21 cellular contexts compared by ENCODE assay signal in genomic region chr10:13862541-13863233, GRCh38.
DNase-seq lines count a peak whose midpoint lies in the region; TF ChIP-seq lines count a peak whose summit lies in the region.
"Had no signal": no experiment of that assay in that cellular context is flagged by ENCODE, and none has a peak within 500 bp of the region (broad histone marks: within the 10 kb centered on the region; RNA-seq: fewer than 3 reads in every experiment).

No MANE protein-coding gene starts in this region.

- H3K36me3 ChIP-seq in thyroid gland (no peaks in the 10 kb centered on the region), esophagus muscularis mucosa (no peaks in the 10 kb centered on the region)
- H3K36me3 ChIP-seq: BLaER1, brain microvascular endothelial cell, upper lobe of left lung had no signal

- peak overlapping the region; percentile 80 for H3K27ac Mint-ChIP-seq in activated naive CD4-positive, alpha-beta T cell treated with anti-CD3 and anti-CD28 coated beads, Interleukin-2, amount 50 U/mL, for 24 hours
- no peak overlapping the region for H3K27ac Mint-ChIP-seq in activated naive CD4-positive, alpha-beta T cell treated with anti-CD3 and anti-CD28 coated beads for 36 hours
- H3K27ac Mint-ChIP-seq: activated CD4-positive, alpha-beta T cell treated with anti-CD3 and anti-CD28 coated beads, Interleukin-2, amount 10 ng/mL, durations not matched to agents 24 days and 14 days; memory B cell; natural killer cell had no signal

- peaks cover 10 to 20% of the 10 kb centered on the region in 2 donors for H3K4me1 ChIP-seq in thyroid gland
- H3K4me1 ChIP-seq in esophagus muscularis mucosa = peaks cover 19 to 27% (median 22%) of the 10 kb centered on the region in 4 donors
- H3K4me1 ChIP-seq: BLaER1 had no signal

- no peaks in the 10 kb centered on the region for H3K27me3 ChIP-seq in thyroid gland
- H3K27me3 ChIP-seq in esophagus muscularis mucosa = no peaks in the 10 kb centered on the region
- H3K27me3 ChIP-seq: brain microvascular endothelial cell, upper lobe of left lung had no signal

- intact Hi-C loops in activated naive CD4-positive, alpha-beta T cell treated with anti-CD3 and anti-CD28 coated beads for 36 hours (cut with micrococcal nuclease) = no loop called here
- intact Hi-C loops in thyroid gland (cut with DNase I) (no loop called here), esophagus muscularis mucosa (cut with DNase I) (no loop called here)

- peak overlapping the region in 2 of 3 donors; percentile 37 to 49 for H3K27ac ChIP-seq in thyroid gland
- H3K27ac ChIP-seq in esophagus muscularis mucosa (replicated peaks in 1 of 4) = peak overlapping the region in 1 of 4 donors; percentile 15
- H3K27ac ChIP-seq: BLaER1, brain microvascular endothelial cell, upper lobe of left lung had no signal

- H3K9me3 ChIP-seq in thyroid gland = no peaks in the 10 kb centered on the region
- no peaks in the 10 kb centered on the region for H3K9me3 ChIP-seq in esophagus muscularis mucosa
- H3K9me3 ChIP-seq: BLaER1, upper lobe of left lung had no signal

- H3K9me3 Mint-ChIP-seq in activated naive CD4-positive, alpha-beta T cell treated with anti-CD3 and anti-CD28 coated beads, Interleukin-2, amount 50 U/mL, for 24 hours = no peaks in the 10 kb centered on the region
- H3K9me3 Mint-ChIP-seq in activated naive CD4-positive, alpha-beta T cell treated with anti-CD3 and anti-CD28 coated beads for 36 hours = no peaks in the 10 kb centered on the region
- H3K9me3 Mint-ChIP-seq: activated CD4-positive, alpha-beta T cell treated with anti-CD3 and anti-CD28 coated beads, Interleukin-2, amount 10 ng/mL, durations not matched to agents 24 days and 14 days; memory B cell; natural killer cell had no signal

- CTCF ChIA-PET in activated naive CD4-positive, alpha-beta T cell treated with anti-CD3 and anti-CD28 coated beads for 36 hours (lab: Charles Lee) = interaction anchor here (1.2 kb wide), 1 partner anchor 334 kb away, joined by 3 read pairs; no protein-coding TSS in a partner anchor

- H3K36me3 Mint-ChIP-seq in activated naive CD4-positive, alpha-beta T cell treated with anti-CD3 and anti-CD28 coated beads, Interleukin-2, amount 50 U/mL, for 24 hours = no peaks in the 10 kb centered on the region
- H3K36me3 Mint-ChIP-seq in activated naive CD4-positive, alpha-beta T cell treated with anti-CD3 and anti-CD28 coated beads for 36 hours (ENCODE audit: low read depth) = no peaks in the 10 kb centered on the region
- H3K36me3 Mint-ChIP-seq: memory B cell, natural killer cell had no signal

- H3K4me3 Mint-ChIP-seq in activated naive CD4-positive, alpha-beta T cell treated with anti-CD3 and anti-CD28 coated beads, Interleukin-2, amount 50 U/mL, for 24 hours = peak overlapping the region; percentile 31
- no peak overlapping the region for H3K4me3 Mint-ChIP-seq in activated naive CD4-positive, alpha-beta T cell treated with anti-CD3 and anti-CD28 coated beads for 36 hours
- H3K4me3 Mint-ChIP-seq: activated CD4-positive, alpha-beta T cell treated with anti-CD3 and anti-CD28 coated beads, Interleukin-2, amount 10 ng/mL, durations not matched to agents 24 days and 14 days; memory B cell; natural killer cell had no signal

- TF ChIP-seq EP300 in esophagus muscularis mucosa (IDR thresholded peaks at IDR 0.05) = no peak

- DNase-seq in activated naive CD4-positive, alpha-beta T cell treated with anti-CD3 and anti-CD28 coated beads for 36 hours = no peak
- DNase-seq in dermis blood vessel endothelial cell (peak; percentile 72), midbrain (lab: John Stamatoyannopoulos, UW) (peak; percentile 44), thyroid gland (no peak), HT-29 (ENCODE audit: low spot score) (no peak), esophagus muscularis mucosa (ENCODE audit: extremely low spot score) (no peak), NCI-H187 (lab: John Stamatoyannopoulos, UW) (no peak)
- DNase-seq: activated CD4-positive, alpha-beta T cell treated with anti-CD3 and anti-CD28 coated beads, Interleukin-2, amount 10 ng/mL, durations not matched to agents 24 days and 14 days; brain microvascular endothelial cell; foreskin melanocyte; HCEC 1CT; kidney; natural killer cell; NCI-H526 treated with DMSO at 0.1 percent for 48 hours; posterior cingulate gyrus; SHP77; upper lobe of left lung had no signal

- H3K4me3 ChIP-seq in thyroid gland (replicated peaks in 1 of 3) = no peak overlapping the region
- H3K4me3 ChIP-seq in esophagus muscularis mucosa = no peak overlapping the region
- H3K4me3 ChIP-seq: BLaER1, skin epidermis, upper lobe of left lung had no signal

- TF ChIP-seq CTCF in thyroid gland (IDR thresholded peaks at IDR 0.05) = no peak
- no peak for TF ChIP-seq CTCF in esophagus muscularis mucosa (IDR thresholded peaks at IDR 0.05)

- TF ChIP-seq POLR2A in thyroid gland (IDR thresholded peaks at IDR 0.05) = no peak
- no peak for TF ChIP-seq POLR2A in esophagus muscularis mucosa (IDR thresholded peaks at IDR 0.05; ENCODE audit: low read depth)

- WGBS in thyroid gland, 2 donors = 47 to 75% methylated on average over 3 of the region's 3 CpGs
- WGBS in esophagus muscularis mucosa = 71% methylated on average over 3 of the region's 3 CpGs

- no peaks in the 10 kb centered on the region for H3K27me3 Mint-ChIP-seq in activated naive CD4-positive, alpha-beta T cell treated with anti-CD3 and anti-CD28 coated beads, Interleukin-2, amount 50 U/mL, for 24 hours
- H3K27me3 Mint-ChIP-seq in activated naive CD4-positive, alpha-beta T cell treated with anti-CD3 and anti-CD28 coated beads for 36 hours (ENCODE audit: low read depth) = no peaks in the 10 kb centered on the region

- H3K4me1 Mint-ChIP-seq in activated naive CD4-positive, alpha-beta T cell treated with anti-CD3 and anti-CD28 coated beads, Interleukin-2, amount 50 U/mL, for 24 hours = peaks cover 26% of the 10 kb centered on the region
- peaks cover 16% of the 10 kb centered on the region for H3K4me1 Mint-ChIP-seq in activated naive CD4-positive, alpha-beta T cell treated with anti-CD3 and anti-CD28 coated beads for 36 hours (ENCODE audit: low read depth)
- H3K4me1 Mint-ChIP-seq: activated CD4-positive, alpha-beta T cell treated with anti-CD3 and anti-CD28 coated beads, Interleukin-2, amount 10 ng/mL, durations not matched to agents 24 days and 14 days; memory B cell; natural killer cell had no signal

Comparison
In these comparisons a context has a peak if more than half of its experiments do, and no peak if none do; other contexts are left out.
1. DNase-seq: peak in dermis blood vessel endothelial cell (single experiment) and midbrain (single experiment); none in activated naive CD4-positive, alpha-beta T cell treated with anti-CD3 and anti-CD28 coated beads for 36 hours (single experiment), thyroid gland (0 of 2), HT-29 (single experiment), esophagus muscularis mucosa (single experiment) and NCI-H187 (0 of 2).